Comparison of ENCODE assay signal across 16 cellular contexts in the genomic region with DNA sequence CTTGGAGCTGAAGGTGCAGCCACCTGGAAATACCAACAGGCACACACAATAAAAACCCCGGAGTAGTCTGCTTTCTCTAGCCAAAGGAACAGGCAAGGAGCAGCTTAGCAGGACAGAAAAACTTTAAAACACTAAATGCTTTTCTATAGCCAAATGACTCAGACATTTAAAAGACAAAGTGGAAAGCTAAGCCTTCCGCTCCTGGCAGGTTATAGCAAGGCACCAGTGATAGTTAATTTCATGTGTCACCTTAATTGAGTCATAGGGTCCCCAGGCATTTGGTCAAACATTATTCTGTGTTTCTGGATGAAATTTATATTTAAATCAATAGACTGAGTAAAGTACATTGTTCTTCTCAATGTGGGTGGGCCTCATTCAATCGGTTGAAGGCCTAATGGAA.
"Had no signal": no experiment of that assay in that cellular context is flagged by ENCODE, and none has a peak within 500 bp of the region (broad histone marks: within the 10 kb centered on the region; RNA-seq: fewer than 3 reads in every experiment).

No MANE protein-coding gene starts in this region.

- H3K27ac ChIP-seq: coronary artery, esophagus muscularis mucosa, psoas muscle, right lobe of liver, suprapubic skin, thyroid gland had no signal

- H3K9me3 ChIP-seq: esophagus muscularis mucosa, psoas muscle, right lobe of liver, suprapubic skin, thyroid gland had no signal

- H3K4me3 ChIP-seq: coronary artery, esophagus muscularis mucosa, psoas muscle, right lobe of liver, suprapubic skin, thyroid gland had no signal

- H3K27me3 ChIP-seq: esophagus muscularis mucosa, right lobe of liver, suprapubic skin, thyroid gland had no signal

- H3K36me3 ChIP-seq: esophagus muscularis mucosa, right lobe of liver, suprapubic skin, thyroid gland had no signal

- ATAC-seq: psoas muscle; right lobe of liver; stimulated activated effector memory CD8-positive, alpha-beta T cell treated with anti-CD3 and anti-CD28 coated beads, Interleukin-12 subunit alpha, Interleukin-12 subunit beta, amount 100 ng/mL, for 72 hours; stimulated activated naive CD8-positive, alpha-beta T cell treated with anti-CD3 and anti-CD28 coated beads, Interleukin-15, Interleukin-2, amounts not matched to agents 100 U/mL and 50 U/mL, for 24 hours had no signal

- DNase-seq: effector CD4-positive, alpha-beta T cell; hippocampal formation; kidney glomerular epithelial cell; mesendoderm; naive B cell; psoas muscle; retina; right lobe of liver; stimulated activated CD4-positive, alpha-beta T cell treated with anti-CD3 and anti-CD28 coated beads, Interleukin-4, amount 100 ng/mL, for 1 hour; stimulated activated CD8-positive, alpha-beta memory T cell treated with anti-CD3 and anti-CD28 coated beads, Interleukin-4, amount 100 ng/mL, for 48 hours; stimulated activated naive CD8-positive, alpha-beta T cell treated with anti-CD3 and anti-CD28 coated beads, Interleukin-15, Interleukin-2, amounts not matched to agents 100 U/mL and 50 U/mL, for 24 hours; thyroid gland had no signal

- H3K4me1 ChIP-seq: esophagus muscularis mucosa, psoas muscle, right lobe of liver, suprapubic skin, thyroid gland had no signal
